In genomic region chr5:12330993-12331588, GRCh38 we compare ENCODE assay signal across 18 cellular contexts.
DNase-seq lines count a peak whose midpoint lies in the region; ATAC-seq and TF ChIP-seq lines count a peak whose summit lies in the region.
"Had no signal": no experiment of that assay in that cellular context is flagged by ENCODE, and none has a peak within 500 bp of the region (broad histone marks: within the 10 kb centered on the region; RNA-seq: fewer than 3 reads in every experiment).

No MANE protein-coding gene starts in this region.

- no peak overlapping the region for H2BK12ac ChIP-seq in neuronal stem cell (ENCODE audit: low read length)

- H3K4me3 ChIP-seq in GM23338 (no peak overlapping the region), neuronal stem cell (ENCODE audit: low read length in 2 of 2) (no peak overlapping the region), brain microvascular endothelial cell (ENCODE audit: low read depth, low read length) (no peak overlapping the region), PC-9 (no peak overlapping the region)
- H3K4me3 ChIP-seq: BLaER1, SK-N-MC had no signal

- peak overlapping the region; percentile 91 for H3K27ac Mint-ChIP-seq in GM23338
- H3K27ac Mint-ChIP-seq: CD4-positive, alpha-beta memory T cell had no signal

- DNase-seq in GM23338 (ENCODE audit: low spot score) (peak; percentile 94), NCI-H1048 (lab: John Stamatoyannopoulos, UW) (peak; percentile 23), iPS DF 19.7 (ENCODE audit: low read depth, low spot score) (peak; percentile 99), neuronal stem cell (ENCODE audit: low spot score) (no peak), NCI-H82 treated with DMSO at 0.1 percent for 48 hours (lab: John Stamatoyannopoulos, UW; ENCODE audit: unreplicated experiment) (no peak), brain microvascular endothelial cell (no peak), PC-9 (no peak)
- DNase-seq: CD4-positive, alpha-beta memory T cell; DMS153; IMR-90; NCI-H1436 treated with DMSO at 0.1 percent for 48 hours; NCI-H2029; NCI-H2171; NCI-H69; OCI-M1; SHP77 had no signal

- H3K27ac ChIP-seq in GM23338 (ENCODE audit: low read depth) (peak overlapping the region; percentile 96), neuronal stem cell (replicated peaks; ENCODE audit: low read length) (no peak overlapping the region), brain microvascular endothelial cell (no peak overlapping the region), PC-9 (no peak overlapping the region)
- H3K27ac ChIP-seq: BLaER1, SK-N-MC had no signal

- no peak overlapping the region for H3K9ac ChIP-seq in neuronal stem cell (ENCODE audit: low read depth, low read length, poor library complexity)
- H3K9ac ChIP-seq: BLaER1 had no signal

- H3K79me2 ChIP-seq in GM23338 (replicated peaks; ENCODE audit: insufficient read depth) (no peaks in the 10 kb centered on the region), PC-9 (ENCODE audit: low read depth) (no peaks in the 10 kb centered on the region)

- no peaks in the 10 kb centered on the region for H3K79me1 ChIP-seq in neuronal stem cell (ENCODE audit: low read depth, low read length)

- H3K9me2 ChIP-seq in GM23338 (ENCODE audit: insufficient read depth) (no peaks in the 10 kb centered on the region), PC-9 (ENCODE audit: insufficient read depth) (no peaks in the 10 kb centered on the region)

- H4K8ac ChIP-seq in neuronal stem cell (ENCODE audit: low read depth, low read length): no peak overlapping the region

- H3F3A ChIP-seq in GM23338 (replicated peaks; ENCODE audit: low read depth) (no peaks in the 10 kb centered on the region), PC-9 (ENCODE audit: insufficient read depth, low read depth) (no peaks in the 10 kb centered on the region)

- H2BK15ac ChIP-seq in neuronal stem cell (ENCODE audit: low read length): no peak overlapping the region

- H3K4me3 Mint-ChIP-seq in GM23338: peak overlapping the region; percentile 5; the same call in 2 of the 3 replicates
- H3K4me3 Mint-ChIP-seq: CD4-positive, alpha-beta memory T cell had no signal

- in situ Hi-C loops in brain microvascular endothelial cell (cut with HindIII; ENCODE audit: low pct_ligation_motif_present, low sequenced_read_pairs): no loop called here

- H3K4ac ChIP-seq in neuronal stem cell (ENCODE audit: low read length): no peak overlapping the region

- no peak overlapping the region for H2BK5ac ChIP-seq in neuronal stem cell (ENCODE audit: low read length)

- peaks cover 56% of the 10 kb centered on the region for H3K4me1 Mint-ChIP-seq in GM23338
- H3K4me1 Mint-ChIP-seq: CD4-positive, alpha-beta memory T cell had no signal

- H3K36me3 Mint-ChIP-seq in GM23338 (ENCODE audit: low read depth): peaks cover 41% of the 10 kb centered on the region
- H3K36me3 Mint-ChIP-seq: CD4-positive, alpha-beta memory T cell had no signal

- peaks cover 37% of the 10 kb centered on the region for H3K4me1 ChIP-seq in GM23338 (ENCODE audit: insufficient read depth)
- H3K4me1 ChIP-seq in neuronal stem cell (ENCODE audit: control insufficient read depth in 2 of 2, insufficient read depth in 1 of 2, low read depth in 1 of 2, low read length in 2 of 2): peaks cover 2 to 3% of the 10 kb centered on the region in 2 donors
- no peaks in the 10 kb centered on the region for H3K4me1 ChIP-seq in PC-9 (replicated peaks; ENCODE audit: insufficient read depth)
- H3K4me1 ChIP-seq: BLaER1 had no signal

- H4K20me1 ChIP-seq in GM23338 (replicated peaks; ENCODE audit: insufficient read depth) (no peaks in the 10 kb centered on the region), PC-9 (ENCODE audit: insufficient read depth) (no peaks in the 10 kb centered on the region)
- H4K20me1 ChIP-seq: BLaER1 had no signal

- no TSS peak for BruUV-seq in PC-9 (replicated peaks; lab: Mats Ljungman, UMichigan)

- H3K9me3 Mint-ChIP-seq in GM23338: peaks cover 28% of the 10 kb centered on the region

- H3K18ac ChIP-seq in neuronal stem cell (ENCODE audit: low read length): no peak overlapping the region

- WGBS in neuronal stem cell (ENCODE audit: extremely low coverage in 2 of 2, insufficient read length in 2 of 2, insufficient replicate concordance in 1 of 2), 2 donors: no CpG with 5 or more reads among the region's 9 CpGs

- H3K27me3 ChIP-seq in GM23338 (ENCODE audit: insufficient read depth): no peaks in the 10 kb centered on the region
- no peaks in the 10 kb centered on the region for H3K27me3 ChIP-seq in neuronal stem cell (ENCODE audit: control insufficient read depth in 3 of 3, insufficient read depth in 3 of 3, low read depth in 1 of 3, low read length in 3 of 3)
- no peaks in the 10 kb centered on the region for H3K27me3 ChIP-seq in brain microvascular endothelial cell (replicated peaks)
- H3K27me3 ChIP-seq in PC-9 (ENCODE audit: insufficient read depth, low read depth): no peaks in the 10 kb centered on the region
- H3K27me3 ChIP-seq: BLaER1 had no signal

- CTCF ChIA-PET in PC-9 (lab: Charles Lee): no interaction called here

- H3K36me3 ChIP-seq in GM23338 (ENCODE audit: insufficient read depth) (no peaks in the 10 kb centered on the region), neuronal stem cell (replicated peaks in 1 of 2; ENCODE audit: control insufficient read depth in 2 of 2, insufficient read depth in 2 of 2, low read length in 2 of 2) (no peaks in the 10 kb centered on the region), brain microvascular endothelial cell (replicated peaks) (no peaks in the 10 kb centered on the region), PC-9 (ENCODE audit: low read depth) (no peaks in the 10 kb centered on the region)
- H3K36me3 ChIP-seq: BLaER1 had no signal

- H3K4me2 ChIP-seq in GM23338: peak overlapping the region; percentile 40
- H3K4me2 ChIP-seq in neuronal stem cell (ENCODE audit: insufficient read depth, low read length, poor library complexity, severe bottlenecking): no peak overlapping the region
- H3K4me2 ChIP-seq in PC-9: no peak overlapping the region
- H3K4me2 ChIP-seq: BLaER1 had no signal

- no peak overlapping the region for H3K14ac ChIP-seq in neuronal stem cell (ENCODE audit: low read length)

- POLR2A ChIA-PET in PC-9 (lab: Charles Lee; ENCODE audit: unreplicated experiment): no interaction called here

- no peak overlapping the region for H2AK5ac ChIP-seq in neuronal stem cell (ENCODE audit: low read depth, low read length)

- H2BK120ac ChIP-seq in neuronal stem cell (ENCODE audit: low read depth, low read length): no peak overlapping the region

- no peaks in the 10 kb centered on the region for H3K27me3 Mint-ChIP-seq in GM23338 (ENCODE audit: insufficient read depth, low read depth, poor library complexity)
- H3K27me3 Mint-ChIP-seq: CD4-positive, alpha-beta memory T cell had no signal

- H3K9me3 ChIP-seq in neuronal stem cell (replicated peaks in 1 of 2; ENCODE audit: control insufficient read depth in 2 of 2, insufficient read depth in 1 of 2, low read depth in 1 of 2, low read length in 2 of 2) (peaks cover 0 to 2% of the 10 kb centered on the region in 2 donors), PC-9 (ENCODE audit: insufficient read depth, low read depth) (no peaks in the 10 kb centered on the region)
- H3K9me3 ChIP-seq: BLaER1 had no signal

- no peak overlapping the region for H2AFZ ChIP-seq in GM23338
- peak overlapping the region; percentile 66 for H2AFZ ChIP-seq in neuronal stem cell (ENCODE audit: low read length)
- no peak overlapping the region for H2AFZ ChIP-seq in PC-9

- no peak overlapping the region for H4K91ac ChIP-seq in neuronal stem cell (ENCODE audit: low read depth, low read length, poor library complexity)

- peak; percentile 90 for ATAC-seq in GM23338

- TF ChIP-seq CTCF in GM23338 (conservative IDR thresholded peaks at IDR 0.05; ENCODE audit: low read depth in 2 of 2) (no peak), brain microvascular endothelial cell (IDR thresholded peaks at IDR 0.05; ENCODE audit: low read depth, low read length, missing control alignments) (no peak), PC-9 (conservative IDR thresholded peaks at IDR 0.05) (no peak)

- intact Hi-C loops in PC-9 (cut with micrococcal nuclease; ENCODE audit: unreplicated experiment): no loop called here

- no peak overlapping the region for H3K23ac ChIP-seq in neuronal stem cell (ENCODE audit: low read depth, low read length, poor library complexity)

TF ChIP-seq in GM23338, 12 proteins besides CTCF, POLR2A, EP300 and RAD21 (continues in another document):
- TF ChIP-seq CREB1 (CRISPR knock-in tag; IDR thresholded peaks at IDR 0.05; ENCODE audit: low read depth) (peak; percentile 56), ZNF114 (CRISPR knock-in tag; IDR thresholded peaks at IDR 0.05) (peak; percentile 87; the same call in 1 of the 2 replicates), ETS1 (IDR thresholded peaks at IDR 0.05) (0 out of 2 replicates have a peak, but pooled peaks have one; percentile 20)

Comparison
In these comparisons a context has a peak if more than half of its experiments do, and no peak if none do; other contexts are left out.
1. DNase-seq: peak in GM23338 (single experiment), NCI-H1048 (single experiment) and iPS DF 19.7 (single experiment); none in neuronal stem cell (single experiment), NCI-H82 treated with DMSO at 0.1 percent for 48 hours (single experiment), brain microvascular endothelial cell (single experiment) and PC-9 (0 of 2).